In the genomic region with DNA sequence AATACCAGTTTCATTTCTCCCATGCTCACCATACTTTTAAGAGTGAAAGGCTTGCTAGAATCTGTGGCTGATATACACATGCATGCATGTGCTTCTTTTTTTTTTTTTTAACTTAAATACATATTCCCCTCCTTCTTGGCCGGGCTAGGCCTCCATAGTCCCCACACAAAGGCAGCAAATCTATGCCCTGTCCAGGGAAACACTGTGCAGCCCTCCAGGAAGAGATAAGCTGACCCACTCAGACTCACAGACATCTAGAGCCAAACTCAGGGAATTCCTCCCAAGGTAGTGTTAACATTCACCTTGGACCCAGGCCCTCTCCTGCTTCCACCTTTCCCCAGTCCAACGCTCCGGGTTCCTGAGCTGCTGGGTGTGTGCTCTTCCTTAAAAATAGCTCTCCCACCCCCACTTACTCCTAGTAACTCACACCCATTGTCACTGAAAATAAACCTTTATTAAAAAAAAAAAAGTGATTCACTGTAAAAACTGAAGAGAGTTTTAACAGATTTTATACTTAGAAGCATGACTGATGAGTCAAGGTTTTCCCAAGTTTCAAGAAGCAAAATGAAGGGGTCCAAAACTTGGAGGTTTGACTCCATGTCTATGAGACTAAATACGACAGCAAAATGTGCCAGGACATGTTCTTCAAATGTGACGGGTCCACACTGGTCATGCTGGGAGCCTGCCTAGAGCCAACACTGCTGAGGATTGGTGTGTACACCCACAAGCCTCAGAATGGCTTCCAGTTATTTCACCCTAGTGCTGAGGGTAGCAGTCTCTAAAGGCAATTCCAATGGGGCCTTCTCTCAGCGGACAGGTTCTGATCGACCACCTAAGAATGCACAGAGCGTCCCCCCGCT, we compare ENCODE assay signal across 17 cellular contexts.
A peak's percentile ranks its signal among the peaks of the same experiment; 100 is the strongest.
DNase-seq lines count a peak whose midpoint lies in the region; ATAC-seq and TF ChIP-seq lines count a peak whose summit lies in the region.
"Had no signal": no experiment of that assay in that cellular context is flagged by ENCODE, and none has a peak within 500 bp of the region (broad histone marks: within the 10 kb centered on the region; RNA-seq: fewer than 3 reads in every experiment).

No MANE protein-coding gene starts in this region.

- peak overlapping the region; percentile 59 for H3K4me2 ChIP-seq in smooth muscle cell

- no peak overlapping the region for H3K9ac ChIP-seq in smooth muscle cell (ENCODE audit: low read depth)

- no peak overlapping the region for H2AFZ ChIP-seq in smooth muscle cell (ENCODE audit: low read depth)

- H3K9me3 ChIP-seq in smooth muscle cell (replicated peaks; ENCODE audit: low read depth): no peaks in the 10 kb centered on the region
- H3K9me3 ChIP-seq: MG63, SJCRH30 had no signal

- peak overlapping the region; percentile 68 for H3K27ac ChIP-seq in smooth muscle cell (ENCODE audit: low read depth)
- H3K27ac ChIP-seq: SJCRH30 had no signal

- peaks cover 99% of the 10 kb centered on the region for H4K20me1 ChIP-seq in smooth muscle cell (ENCODE audit: low read depth)

- H3K27me3 Mint-ChIP-seq in nephron progenitor cell (ENCODE audit: low read depth, poor library complexity): no peaks in the 10 kb centered on the region

- H3K9me3 Mint-ChIP-seq in nephron progenitor cell: no peaks in the 10 kb centered on the region

- H3K4me1 Mint-ChIP-seq in nephron progenitor cell: peaks cover 84% of the 10 kb centered on the region

- no peak for ATAC-seq in GM19035 (IDR thresholded peaks at IDR 0.05; ENCODE audit: unreplicated experiment)

- H3K36me3 Mint-ChIP-seq in nephron progenitor cell (ENCODE audit: low read depth): peaks cover 88% of the 10 kb centered on the region
- H3K36me3 Mint-ChIP-seq: CD14-positive monocyte had no signal

- peaks cover 17% of the 10 kb centered on the region for H3K4me1 ChIP-seq in smooth muscle cell (ENCODE audit: low read depth)
- H3K4me1 ChIP-seq: SJCRH30 had no signal

- TF ChIP-seq CTCF in epithelial cell of esophagus (IDR thresholded peaks at IDR 0.05; ENCODE audit: insufficient read depth, low read depth, low read length, missing control alignments): no peak
- TF ChIP-seq CTCF in nephron progenitor cell (IDR thresholded peaks at IDR 0.05): no peak
- TF ChIP-seq CTCF in smooth muscle cell (IDR thresholded peaks at IDR 0.05; ENCODE audit: borderline replicate concordance, insufficient read depth, poor library complexity, severe bottlenecking): no peak

- WGBS in smooth muscle cell (ENCODE audit: low lambda C conversion rate): 84% methylated on average over 9 of the region's 9 CpGs

- no peaks in the 10 kb centered on the region for H3K36me3 ChIP-seq in smooth muscle cell (ENCODE audit: low read depth)
- H3K36me3 ChIP-seq: MG63 had no signal

- peak; percentile 53 for DNase-seq in amniotic epithelial cell (ENCODE audit: low read depth)
- DNase-seq in epithelial cell of esophagus (ENCODE audit: low read depth): peak; percentile 54
- no peak for DNase-seq in nephron progenitor cell
- no peak for DNase-seq in smooth muscle cell (lab: John Stamatoyannopoulos, UW; ENCODE audit: unreplicated experiment)
- no peak for DNase-seq in mucosa of gallbladder (ENCODE audit: low spot score)
- no peak for DNase-seq in activated CD4-positive, CD25-positive, alpha-beta regulatory T cell (lab: John Stamatoyannopoulos, UW)
- DNase-seq: DND-41, H7, MG63, NCI-H1092, NCI-H1436 treated with DMSO at 0.1 percent for 48 hours, NCI-H2029, NCI-H345, NCI-H524 treated with DMSO at 0.1 percent for 48 hours, SJCRH30 had no signal

- no peaks in the 10 kb centered on the region for H3F3A ChIP-seq in smooth muscle cell (ENCODE audit: low read depth)

- H3K4me3 ChIP-seq in epithelial cell of esophagus (ENCODE audit: low read length) (no peak overlapping the region), smooth muscle cell (no peak overlapping the region)
- H3K4me3 ChIP-seq: MG63, SJCRH30 had no signal

- peaks cover 51% of the 10 kb centered on the region for H3K79me2 ChIP-seq in smooth muscle cell (ENCODE audit: low read depth)

- H3K27ac Mint-ChIP-seq in nephron progenitor cell: peak overlapping the region; percentile 96

- no peaks in the 10 kb centered on the region for H3K27me3 ChIP-seq in smooth muscle cell (ENCODE audit: low read depth)
- H3K27me3 ChIP-seq: MG63, SJCRH30 had no signal

- no peak overlapping the region for H3K4me3 Mint-ChIP-seq in nephron progenitor cell
- H3K4me3 Mint-ChIP-seq: CD14-positive monocyte had no signal

Comparison
In these comparisons a context has a peak if more than half of its experiments do, and no peak if none do; other contexts are left out.
1. DNase-seq: peak in amniotic epithelial cell (single experiment) and epithelial cell of esophagus (single experiment); none in nephron progenitor cell (single experiment), smooth muscle cell (single experiment), mucosa of gallbladder (single experiment) and activated CD4-positive, CD25-positive, alpha-beta regulatory T cell (0 of 4).